Comparison of ENCODE assay signal across 10 cellular contexts in the genomic region with DNA sequence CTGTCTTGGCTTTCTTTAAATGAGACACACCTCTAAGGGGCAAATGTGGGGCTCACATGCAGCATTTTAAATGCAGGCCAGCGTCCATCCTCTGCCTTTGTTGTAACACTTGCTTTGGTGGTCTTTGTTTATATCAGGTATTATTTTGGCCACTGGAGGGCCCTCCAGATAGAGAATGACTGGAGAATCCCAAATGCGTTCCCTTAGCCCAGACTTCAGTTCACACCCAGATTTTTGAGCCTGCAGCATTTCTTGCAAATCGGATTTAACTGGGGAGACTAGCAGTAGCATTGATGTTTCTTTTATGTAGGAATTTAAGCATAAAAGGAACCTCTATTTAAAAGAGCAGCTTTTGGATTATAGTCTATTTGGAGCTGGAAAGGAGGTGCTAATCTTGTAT.
DNase-seq lines count a peak whose midpoint lies in the region; ATAC-seq, FAIRE-seq and TF ChIP-seq lines count a peak whose summit lies in the region.
"Had no signal": no experiment of that assay in that cellular context is flagged by ENCODE, and none has a peak within 500 bp of the region (broad histone marks: within the 10 kb centered on the region; RNA-seq: fewer than 3 reads in every experiment).

No MANE protein-coding gene starts in this region.

- no peaks in the 10 kb centered on the region for H3K27me3 Mint-ChIP-seq in nephron (ENCODE audit: low read depth)

- TF ChIP-seq RAD21 in Ishikawa (IDR thresholded peaks at IDR 0.05; ENCODE audit: low read depth): peak; percentile 59

- no peak for DNase-seq in D721Med (ENCODE audit: insufficient read length, low spot score)
- peak; percentile 29 to 59 for DNase-seq in cardiac fibroblast (ENCODE audit: low read depth in 2 of 2)
- no peak for DNase-seq in stimulated activated CD4-positive, alpha-beta T cell treated with anti-CD3 and anti-CD28 coated beads, Interleukin-12 subunit alpha, Interleukin-12 subunit beta, amount 100 ng/mL, for 4 hours
- DNase-seq in kidney tubule cell (ENCODE audit: low spot score): no peak
- DNase-seq in central memory CD4-positive, alpha-beta T cell: no peak
- no peak for DNase-seq in activated naive CD4-positive, alpha-beta T cell treated with anti-CD3 and anti-CD28 coated beads, Interleukin-2, amount 50 U/mL, for 72 hours (ENCODE audit: low spot score in 2 of 2)
- DNase-seq: mesenchymal stem cell; stimulated activated CD4-positive, alpha-beta T cell treated with anti-CD3 and anti-CD28 coated beads, Interleukin-2, amount 100 ng/mL, for 48 hours had no signal

- peak overlapping the region; percentile 100 for H3K27ac Mint-ChIP-seq in nephron
- no peak overlapping the region for H3K27ac Mint-ChIP-seq in activated naive CD4-positive, alpha-beta T cell treated with anti-CD3 and anti-CD28 coated beads, Interleukin-2, amount 50 U/mL, for 72 hours

- TF ChIP-seq EP300 in Ishikawa (IDR thresholded peaks at IDR 0.05; ENCODE audit: borderline replicate concordance): no peak

- H3K4me3 ChIP-seq in cardiac fibroblast (replicated peaks in 1 of 2; ENCODE audit: low read depth in 2 of 2, low read length in 2 of 2): no peak overlapping the region

- H3K36me3 Mint-ChIP-seq in nephron (ENCODE audit: low read depth): no peaks in the 10 kb centered on the region
- no peaks in the 10 kb centered on the region for H3K36me3 Mint-ChIP-seq in activated naive CD4-positive, alpha-beta T cell treated with anti-CD3 and anti-CD28 coated beads, Interleukin-2, amount 50 U/mL, for 72 hours

- peaks cover 65% of the 10 kb centered on the region for H3K4me1 Mint-ChIP-seq in nephron

- peak; percentile 45 for TF ChIP-seq CTCF in D721Med (IDR thresholded peaks at IDR 0.05; ENCODE audit: insufficient read depth, missing control alignments)
- TF ChIP-seq CTCF in cardiac fibroblast (IDR thresholded peaks at IDR 0.05; ENCODE audit: low read depth, low read length): peak; percentile 35
- TF ChIP-seq CTCF in nephron (IDR thresholded peaks at IDR 0.05; ENCODE audit: unreplicated experiment in 3 of 3): peak; percentile 59 to 62 (median 59)

- H3K4me3 Mint-ChIP-seq in nephron: peak overlapping the region; percentile 25 to 57 (median 55)

- no peaks in the 10 kb centered on the region for H3K9me3 Mint-ChIP-seq in nephron
- no peaks in the 10 kb centered on the region for H3K9me3 Mint-ChIP-seq in activated naive CD4-positive, alpha-beta T cell treated with anti-CD3 and anti-CD28 coated beads, Interleukin-2, amount 50 U/mL, for 72 hours

- ATAC-seq in activated naive CD4-positive, alpha-beta T cell treated with anti-CD3 and anti-CD28 coated beads, Interleukin-2, amount 50 U/mL, for 72 hours: no peak

- FAIRE-seq in D721Med (lab: Jason Lieb, UNC): no peak

TF ChIP-seq in Ishikawa, 13 proteins besides CTCF, POLR2A, EP300 and RAD21:
- TF ChIP-seq TEAD4 (IDR thresholded peaks at IDR 0.05): no peak
- TF ChIP-seq, protein P1, sequence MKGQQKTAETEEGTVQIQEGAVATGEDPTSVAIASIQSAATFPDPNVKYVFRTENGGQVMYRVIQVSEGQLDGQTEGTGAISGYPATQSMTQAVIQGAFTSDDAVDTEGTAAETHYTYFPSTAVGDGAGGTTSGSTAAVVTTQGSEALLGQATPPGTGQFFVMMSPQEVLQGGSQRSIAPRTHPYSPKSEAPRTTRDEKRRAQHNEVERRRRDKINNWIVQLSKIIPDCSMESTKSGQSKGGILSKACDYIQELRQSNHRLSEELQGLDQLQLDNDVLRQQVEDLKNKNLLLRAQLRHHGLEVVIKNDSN (IDR thresholded peaks at IDR 0.05): no peak
- TF ChIP-seq CREB1 (IDR thresholded peaks at IDR 0.05; ENCODE audit: low read depth): no peak
- TF ChIP-seq TAF1 (IDR thresholded peaks at IDR 0.05; ENCODE audit: low read depth): no peak
- no peak for TF ChIP-seq ZBTB7A (IDR thresholded peaks at IDR 0.05; ENCODE audit: low read depth)
- TF ChIP-seq, protein P2, sequence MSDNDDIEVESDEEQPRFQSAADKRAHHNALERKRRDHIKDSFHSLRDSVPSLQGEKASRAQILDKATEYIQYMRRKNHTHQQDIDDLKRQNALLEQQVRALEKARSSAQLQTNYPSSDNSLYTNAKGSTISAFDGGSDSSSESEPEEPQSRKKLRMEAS (IDR thresholded peaks at IDR 0.05): no peak
- no peak for TF ChIP-seq TCF12 (IDR thresholded peaks at IDR 0.05; ENCODE audit: low read depth)
- TF ChIP-seq, protein P3, sequence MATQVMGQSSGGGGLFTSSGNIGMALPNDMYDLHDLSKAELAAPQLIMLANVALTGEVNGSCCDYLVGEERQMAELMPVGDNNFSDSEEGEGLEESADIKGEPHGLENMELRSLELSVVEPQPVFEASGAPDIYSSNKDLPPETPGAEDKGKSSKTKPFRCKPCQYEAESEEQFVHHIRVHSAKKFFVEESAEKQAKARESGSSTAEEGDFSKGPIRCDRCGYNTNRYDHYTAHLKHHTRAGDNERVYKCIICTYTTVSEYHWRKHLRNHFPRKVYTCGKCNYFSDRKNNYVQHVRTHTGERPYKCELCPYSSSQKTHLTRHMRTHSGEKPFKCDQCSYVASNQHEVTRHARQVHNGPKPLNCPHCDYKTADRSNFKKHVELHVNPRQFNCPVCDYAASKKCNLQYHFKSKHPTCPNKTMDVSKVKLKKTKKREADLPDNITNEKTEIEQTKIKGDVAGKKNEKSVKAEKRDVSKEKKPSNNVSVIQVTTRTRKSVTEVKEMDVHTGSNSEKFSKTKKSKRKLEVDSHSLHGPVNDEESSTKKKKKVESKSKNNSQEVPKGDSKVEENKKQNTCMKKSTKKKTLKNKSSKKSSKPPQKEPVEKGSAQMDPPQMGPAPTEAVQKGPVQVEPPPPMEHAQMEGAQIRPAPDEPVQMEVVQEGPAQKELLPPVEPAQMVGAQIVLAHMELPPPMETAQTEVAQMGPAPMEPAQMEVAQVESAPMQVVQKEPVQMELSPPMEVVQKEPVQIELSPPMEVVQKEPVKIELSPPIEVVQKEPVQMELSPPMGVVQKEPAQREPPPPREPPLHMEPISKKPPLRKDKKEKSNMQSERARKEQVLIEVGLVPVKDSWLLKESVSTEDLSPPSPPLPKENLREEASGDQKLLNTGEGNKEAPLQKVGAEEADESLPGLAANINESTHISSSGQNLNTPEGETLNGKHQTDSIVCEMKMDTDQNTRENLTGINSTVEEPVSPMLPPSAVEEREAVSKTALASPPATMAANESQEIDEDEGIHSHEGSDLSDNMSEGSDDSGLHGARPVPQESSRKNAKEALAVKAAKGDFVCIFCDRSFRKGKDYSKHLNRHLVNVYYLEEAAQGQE (IDR thresholded peaks at IDR 0.05; ENCODE audit: low read depth): no peak
- no peak for TF ChIP-seq CEBPB (IDR thresholded peaks at IDR 0.05)
- no peak for TF ChIP-seq NFIC (IDR thresholded peaks at IDR 0.05)
- TF ChIP-seq FOXM1 (IDR thresholded peaks at IDR 0.05; ENCODE audit: borderline replicate concordance, low read depth): no peak
- TF ChIP-seq YY1 (IDR thresholded peaks at IDR 0.05; ENCODE audit: low read depth): no peak
- no peak for TF ChIP-seq EGR1 (IDR thresholded peaks at IDR 0.05)

Comparison
In these comparisons a context has a peak if more than half of its experiments do, and no peak if none do; other contexts are left out.
1. DNase-seq: peak in cardiac fibroblast (2 of 2); none in D721Med (single experiment), stimulated activated CD4-positive, alpha-beta T cell treated with anti-CD3 and anti-CD28 coated beads, Interleukin-12 subunit alpha, Interleukin-12 subunit beta, amount 100 ng/mL, for 4 hours (single experiment), kidney tubule cell (single experiment), central memory CD4-positive, alpha-beta T cell (single experiment) and activated naive CD4-positive, alpha-beta T cell treated with anti-CD3 and anti-CD28 coated beads, Interleukin-2, amount 50 U/mL, for 72 hours (0 of 2).
2. H3K27ac Mint-ChIP-seq: peak in nephron (3 of 3); none in activated naive CD4-positive, alpha-beta T cell treated with anti-CD3 and anti-CD28 coated beads, Interleukin-2, amount 50 U/mL, for 72 hours (0 of 2).
3. Peak in every context shown above with its lines, with median percentiles within 50 percentile points of each other: CTCF ChIP-seq.